Comparison of ENCODE assay signal across 2 cellular contexts in the genomic region with DNA sequence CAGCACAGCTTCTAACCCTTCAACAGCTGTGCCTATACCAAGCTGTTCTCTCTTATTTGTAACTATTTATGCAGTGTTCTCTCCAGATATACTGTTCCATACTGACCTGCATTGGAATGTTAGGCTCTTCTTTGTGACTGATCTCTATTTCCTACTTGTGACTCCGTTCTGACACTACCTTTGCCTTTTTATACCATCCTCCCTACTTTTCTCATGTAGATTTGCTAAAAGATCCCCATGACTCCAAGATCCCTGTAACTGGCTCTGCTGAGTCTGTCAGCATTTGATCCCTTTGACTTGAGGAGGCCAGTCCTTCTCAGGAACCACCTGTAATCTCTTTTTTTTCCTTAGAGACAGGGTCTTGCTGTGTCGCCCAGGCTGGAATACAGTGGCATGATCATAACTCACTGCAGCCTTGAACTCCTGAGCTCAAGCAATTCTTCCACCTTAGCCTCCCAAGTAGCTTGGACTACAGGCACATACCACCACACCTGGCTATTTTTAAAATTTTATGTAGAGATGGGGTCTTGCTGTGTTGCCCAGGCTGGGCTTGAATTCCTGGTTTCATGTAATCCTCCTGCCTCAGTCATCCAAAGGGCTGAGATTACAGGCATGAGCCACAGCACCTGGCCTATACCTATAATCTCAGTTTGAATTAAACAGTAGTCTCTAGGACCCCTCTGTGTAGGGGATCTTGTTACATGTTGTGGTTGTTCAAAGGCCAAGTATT.
A peak's percentile ranks its signal among the peaks of the same experiment; 100 is the strongest.
TF ChIP-seq lines count a peak whose summit lies in the region.

No MANE protein-coding gene starts in this region.

TF ChIP-seq in GM12891, 5 proteins besides CTCF, POLR2A, EP300 and RAD21 (continued from another document):
- no peak for TF ChIP-seq SPI1 (IDR thresholded peaks at IDR 0.05; ENCODE audit: low read depth, low read length)

TF ChIP-seq in H1, 55 proteins besides CTCF, POLR2A, EP300 and RAD21 (continued from another document):
- TF ChIP-seq KDM1A (IDR thresholded peaks at IDR 0.05; ENCODE audit: borderline replicate concordance, low read length) (peak; percentile 90; the same call in 1 of the 2 replicates), SAP30 (IDR thresholded peaks at IDR 0.05; ENCODE audit: insufficient read depth, insufficient replicate concordance, low read length) (no peak), POU5F1 (IDR thresholded peaks at IDR 0.05; ENCODE audit: low read depth, low read length) (no peak), RFX5 (IDR thresholded peaks at IDR 0.05; ENCODE audit: borderline replicate concordance, low read depth, low read length) (no peak)
TF ChIP-seq in H1: peak in this region for 1.
